Comparison of ENCODE assay signal across 1 cellular context in the genomic region with DNA sequence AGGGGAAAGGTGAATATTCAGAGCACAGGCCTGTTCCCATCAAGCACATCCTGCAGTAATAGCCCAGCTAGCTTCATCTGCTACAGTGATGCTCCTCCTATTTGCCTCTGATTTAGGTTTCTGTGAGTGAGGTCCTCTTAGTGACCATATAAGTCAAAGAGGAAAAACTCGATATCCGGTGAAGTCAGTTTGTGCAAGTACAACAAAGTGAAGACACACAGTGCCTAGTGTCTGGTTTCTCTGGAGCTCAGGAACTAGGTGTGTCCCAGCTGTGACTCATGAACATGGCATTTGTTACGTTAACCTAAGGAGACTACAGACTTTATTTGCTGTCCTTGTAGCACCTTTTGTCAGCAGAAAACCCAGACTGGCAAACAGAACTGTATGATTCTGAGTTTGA.
TF ChIP-seq lines count a peak whose summit lies in the region.

No MANE protein-coding gene starts in this region.

TF ChIP-seq in HepG2, 621 proteins besides CTCF, POLR2A, EP300 and RAD21 (continued from another document and continues in another):
- TF ChIP-seq, protein P1, sequence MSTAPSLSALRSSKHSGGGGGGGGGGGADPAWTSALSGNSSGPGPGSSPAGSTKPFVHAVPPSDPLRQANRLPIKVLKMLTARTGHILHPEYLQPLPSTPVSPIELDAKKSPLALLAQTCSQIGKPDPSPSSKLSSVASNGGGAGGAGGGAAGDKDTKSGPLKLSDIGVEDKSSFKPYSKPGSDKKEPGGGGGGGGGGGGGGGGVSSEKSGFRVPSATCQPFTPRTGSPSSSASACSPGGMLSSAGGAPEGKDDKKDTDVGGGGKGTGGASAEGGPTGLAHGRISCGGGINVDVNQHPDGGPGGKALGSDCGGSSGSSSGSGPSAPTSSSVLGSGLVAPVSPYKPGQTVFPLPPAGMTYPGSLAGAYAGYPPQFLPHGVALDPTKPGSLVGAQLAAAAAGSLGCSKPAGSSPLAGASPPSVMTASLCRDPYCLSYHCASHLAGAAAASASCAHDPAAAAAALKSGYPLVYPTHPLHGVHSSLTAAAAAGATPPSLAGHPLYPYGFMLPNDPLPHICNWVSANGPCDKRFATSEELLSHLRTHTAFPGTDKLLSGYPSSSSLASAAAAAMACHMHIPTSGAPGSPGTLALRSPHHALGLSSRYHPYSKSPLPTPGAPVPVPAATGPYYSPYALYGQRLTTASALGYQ (CRISPR knock-in tag; IDR thresholded peaks at IDR 0.05), result peak; percentile 36; the same call in 1 of the 2 replicates
- TF ChIP-seq ZFP62 (CRISPR knock-in tag; IDR thresholded peaks at IDR 0.05) (no peak), REXO4 (CRISPR knock-in tag; IDR thresholded peaks at IDR 0.05; ENCODE audit: borderline replicate concordance) (no peak), GATAD2A (CRISPR knock-in tag; IDR thresholded peaks at IDR 0.05) (peak; percentile 86), ZNF10 (CRISPR knock-in tag; IDR thresholded peaks at IDR 0.05; ENCODE audit: borderline replicate concordance, low read depth) (no peak), EHMT2 (IDR thresholded peaks at IDR 0.05; ENCODE audit: borderline replicate concordance, low read depth, low read length) (no peak), ZFP37 (CRISPR knock-in tag; IDR thresholded peaks at IDR 0.05; ENCODE audit: borderline replicate concordance) (peak; percentile 71; the same call in 1 of the 2 replicates), SP140L (CRISPR knock-in tag; IDR thresholded peaks at IDR 0.05; ENCODE audit: borderline replicate concordance) (no peak), RBM22 (optimal IDR thresholded peaks at IDR 0.05; ENCODE audit: low read length) (no peak), SRSF1 (optimal IDR thresholded peaks at IDR 0.05; ENCODE audit: low read depth, low read length) (no peak), FIP1L1 (IDR thresholded peaks at IDR 0.05; ENCODE audit: borderline replicate concordance, insufficient read depth, low read depth, low read length) (no peak), ZNF451 (CRISPR knock-in tag; IDR thresholded peaks at IDR 0.05) (no peak), ZNF30 (CRISPR knock-in tag; IDR thresholded peaks at IDR 0.05) (no peak), ZNF350 (CRISPR knock-in tag; IDR thresholded peaks at IDR 0.05; ENCODE audit: borderline replicate concordance, low read depth) (no peak), ZFYVE20 (CRISPR knock-in tag; IDR thresholded peaks at IDR 0.05; ENCODE audit: borderline replicate concordance, low read depth) (no peak), ZNF879 (CRISPR knock-in tag; IDR thresholded peaks at IDR 0.05) (no peak), NR1H2 (CRISPR knock-in tag; IDR thresholded peaks at IDR 0.05; ENCODE audit: borderline replicate concordance, low read depth) (no peak), MBNL3 (CRISPR knock-in tag; conservative IDR thresholded peaks at IDR 0.05) (no peak), CBX5 (CRISPR knock-in tag; IDR thresholded peaks at IDR 0.05; ENCODE audit: borderline replicate concordance) (no peak), ZNF790 (CRISPR knock-in tag; IDR thresholded peaks at IDR 0.05; ENCODE audit: borderline replicate concordance) (no peak), ZNF263 (CRISPR knock-in tag; IDR thresholded peaks at IDR 0.05) (no peak), ZNF891 (CRISPR knock-in tag; IDR thresholded peaks at IDR 0.05) (no peak)
- TF ChIP-seq, protein P2, sequence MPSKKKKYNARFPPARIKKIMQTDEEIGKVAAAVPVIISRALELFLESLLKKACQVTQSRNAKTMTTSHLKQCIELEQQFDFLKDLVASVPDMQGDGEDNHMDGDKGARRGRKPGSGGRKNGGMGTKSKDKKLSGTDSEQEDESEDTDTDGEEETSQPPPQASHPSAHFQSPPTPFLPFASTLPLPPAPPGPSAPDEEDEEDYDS (CRISPR knock-in tag; IDR thresholded peaks at IDR 0.05), result peak; percentile 60; the same call in 1 of the 2 replicates
- TF ChIP-seq, protein P3, sequence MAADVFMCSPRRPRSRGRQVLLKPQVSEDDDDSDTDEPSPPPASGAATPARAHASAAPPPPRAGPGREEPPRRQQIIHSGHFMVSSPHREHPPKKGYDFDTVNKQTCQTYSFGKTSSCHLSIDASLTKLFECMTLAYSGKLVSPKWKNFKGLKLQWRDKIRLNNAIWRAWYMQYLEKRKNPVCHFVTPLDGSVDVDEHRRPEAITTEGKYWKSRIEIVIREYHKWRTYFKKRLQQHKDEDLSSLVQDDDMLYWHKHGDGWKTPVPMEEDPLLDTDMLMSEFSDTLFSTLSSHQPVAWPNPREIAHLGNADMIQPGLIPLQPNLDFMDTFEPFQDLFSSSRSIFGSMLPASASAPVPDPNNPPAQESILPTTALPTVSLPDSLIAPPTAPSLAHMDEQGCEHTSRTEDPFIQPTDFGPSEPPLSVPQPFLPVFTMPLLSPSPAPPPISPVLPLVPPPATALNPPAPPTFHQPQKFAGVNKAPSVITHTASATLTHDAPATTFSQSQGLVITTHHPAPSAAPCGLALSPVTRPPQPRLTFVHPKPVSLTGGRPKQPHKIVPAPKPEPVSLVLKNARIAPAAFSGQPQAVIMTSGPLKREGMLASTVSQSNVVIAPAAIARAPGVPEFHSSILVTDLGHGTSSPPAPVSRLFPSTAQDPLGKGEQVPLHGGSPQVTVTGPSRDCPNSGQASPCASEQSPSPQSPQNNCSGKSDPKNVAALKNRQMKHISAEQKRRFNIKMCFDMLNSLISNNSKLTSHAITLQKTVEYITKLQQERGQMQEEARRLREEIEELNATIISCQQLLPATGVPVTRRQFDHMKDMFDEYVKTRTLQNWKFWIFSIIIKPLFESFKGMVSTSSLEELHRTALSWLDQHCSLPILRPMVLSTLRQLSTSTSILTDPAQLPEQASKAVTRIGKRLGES (CRISPR knock-in tag; IDR thresholded peaks at IDR 0.05; ENCODE audit: borderline replicate concordance), result no peak
- TF ChIP-seq, protein P4, sequence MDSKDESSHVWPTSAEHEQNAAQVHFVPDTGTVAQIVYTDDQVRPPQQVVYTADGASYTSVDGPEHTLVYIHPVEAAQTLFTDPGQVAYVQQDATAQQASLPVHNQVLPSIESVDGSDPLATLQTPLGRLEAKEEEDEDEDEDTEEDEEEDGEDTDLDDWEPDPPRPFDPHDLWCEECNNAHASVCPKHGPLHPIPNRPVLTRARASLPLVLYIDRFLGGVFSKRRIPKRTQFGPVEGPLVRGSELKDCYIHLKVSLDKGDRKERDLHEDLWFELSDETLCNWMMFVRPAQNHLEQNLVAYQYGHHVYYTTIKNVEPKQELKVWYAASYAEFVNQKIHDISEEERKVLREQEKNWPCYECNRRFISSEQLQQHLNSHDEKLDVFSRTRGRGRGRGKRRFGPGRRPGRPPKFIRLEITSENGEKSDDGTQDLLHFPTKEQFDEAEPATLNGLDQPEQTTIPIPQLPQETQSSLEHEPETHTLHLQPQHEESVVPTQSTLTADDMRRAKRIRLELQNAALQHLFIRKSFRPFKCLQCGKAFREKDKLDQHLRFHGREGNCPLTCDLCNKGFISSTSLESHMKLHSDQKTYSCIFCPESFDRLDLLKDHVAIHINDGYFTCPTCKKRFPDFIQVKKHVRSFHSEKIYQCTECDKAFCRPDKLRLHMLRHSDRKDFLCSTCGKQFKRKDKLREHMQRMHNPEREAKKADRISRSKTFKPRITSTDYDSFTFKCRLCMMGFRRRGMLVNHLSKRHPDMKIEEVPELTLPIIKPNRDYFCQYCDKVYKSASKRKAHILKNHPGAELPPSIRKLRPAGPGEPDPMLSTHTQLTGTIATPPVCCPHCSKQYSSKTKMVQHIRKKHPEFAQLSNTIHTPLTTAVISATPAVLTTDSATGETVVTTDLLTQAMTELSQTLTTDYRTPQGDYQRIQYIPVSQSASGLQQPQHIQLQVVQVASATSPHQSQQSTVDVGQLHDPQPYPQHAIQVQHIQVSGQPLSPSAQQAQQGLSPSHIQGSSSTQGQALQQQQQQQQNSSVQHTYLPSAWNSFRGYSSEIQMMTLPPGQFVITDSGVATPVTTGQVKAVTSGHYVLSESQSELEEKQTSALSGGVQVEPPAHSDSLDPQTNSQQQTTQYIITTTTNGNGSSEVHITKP (CRISPR knock-in tag; IDR thresholded peaks at IDR 0.05; ENCODE audit: low read depth), result peak; percentile 29; the same call in 1 of the 2 replicates
- TF ChIP-seq, protein P5, sequence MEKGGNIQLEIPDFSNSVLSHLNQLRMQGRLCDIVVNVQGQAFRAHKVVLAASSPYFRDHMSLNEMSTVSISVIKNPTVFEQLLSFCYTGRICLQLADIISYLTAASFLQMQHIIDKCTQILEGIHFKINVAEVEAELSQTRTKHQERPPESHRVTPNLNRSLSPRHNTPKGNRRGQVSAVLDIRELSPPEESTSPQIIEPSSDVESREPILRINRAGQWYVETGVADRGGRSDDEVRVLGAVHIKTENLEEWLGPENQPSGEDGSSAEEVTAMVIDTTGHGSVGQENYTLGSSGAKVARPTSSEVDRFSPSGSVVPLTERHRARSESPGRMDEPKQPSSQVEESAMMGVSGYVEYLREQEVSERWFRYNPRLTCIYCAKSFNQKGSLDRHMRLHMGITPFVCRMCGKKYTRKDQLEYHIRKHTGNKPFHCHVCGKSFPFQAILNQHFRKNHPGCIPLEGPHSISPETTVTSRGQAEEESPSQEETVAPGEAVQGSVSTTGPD (CRISPR knock-in tag; IDR thresholded peaks at IDR 0.05), result no peak
- TF ChIP-seq, protein P6, sequence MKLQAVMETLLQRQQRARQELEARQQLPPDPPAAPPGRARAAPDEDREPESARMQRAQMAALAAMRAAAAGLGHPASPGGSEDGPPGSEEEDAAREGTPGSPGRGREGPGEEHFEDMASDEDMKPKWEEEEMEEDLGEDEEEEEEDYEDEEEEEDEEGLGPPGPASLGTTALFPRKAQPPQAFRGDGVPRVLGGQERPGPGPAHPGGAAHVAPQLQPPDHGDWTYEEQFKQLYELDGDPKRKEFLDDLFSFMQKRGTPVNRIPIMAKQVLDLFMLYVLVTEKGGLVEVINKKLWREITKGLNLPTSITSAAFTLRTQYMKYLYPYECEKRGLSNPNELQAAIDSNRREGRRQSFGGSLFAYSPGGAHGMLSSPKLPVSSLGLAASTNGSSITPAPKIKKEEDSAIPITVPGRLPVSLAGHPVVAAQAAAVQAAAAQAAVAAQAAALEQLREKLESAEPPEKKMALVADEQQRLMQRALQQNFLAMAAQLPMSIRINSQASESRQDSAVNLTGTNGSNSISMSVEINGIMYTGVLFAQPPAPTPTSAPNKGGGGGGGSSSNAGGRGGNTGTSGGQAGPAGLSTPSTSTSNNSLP (IDR thresholded peaks at IDR 0.05; ENCODE audit: low read depth, low read length), result no peak
- TF ChIP-seq, protein P7, sequence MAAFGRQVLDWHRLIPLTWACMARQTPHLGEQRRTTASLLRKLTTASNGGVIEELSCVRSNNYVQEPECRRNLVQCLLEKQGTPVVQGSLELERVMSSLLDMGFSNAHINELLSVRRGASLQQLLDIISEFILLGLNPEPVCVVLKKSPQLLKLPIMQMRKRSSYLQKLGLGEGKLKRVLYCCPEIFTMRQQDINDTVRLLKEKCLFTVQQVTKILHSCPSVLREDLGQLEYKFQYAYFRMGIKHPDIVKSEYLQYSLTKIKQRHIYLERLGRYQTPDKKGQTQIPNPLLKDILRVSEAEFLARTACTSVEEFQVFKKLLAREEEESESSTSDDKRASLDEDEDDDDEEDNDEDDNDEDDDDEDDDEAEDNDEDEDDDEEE (CRISPR knock-in tag; IDR thresholded peaks at IDR 0.05), result no peak
- TF ChIP-seq, protein P8, sequence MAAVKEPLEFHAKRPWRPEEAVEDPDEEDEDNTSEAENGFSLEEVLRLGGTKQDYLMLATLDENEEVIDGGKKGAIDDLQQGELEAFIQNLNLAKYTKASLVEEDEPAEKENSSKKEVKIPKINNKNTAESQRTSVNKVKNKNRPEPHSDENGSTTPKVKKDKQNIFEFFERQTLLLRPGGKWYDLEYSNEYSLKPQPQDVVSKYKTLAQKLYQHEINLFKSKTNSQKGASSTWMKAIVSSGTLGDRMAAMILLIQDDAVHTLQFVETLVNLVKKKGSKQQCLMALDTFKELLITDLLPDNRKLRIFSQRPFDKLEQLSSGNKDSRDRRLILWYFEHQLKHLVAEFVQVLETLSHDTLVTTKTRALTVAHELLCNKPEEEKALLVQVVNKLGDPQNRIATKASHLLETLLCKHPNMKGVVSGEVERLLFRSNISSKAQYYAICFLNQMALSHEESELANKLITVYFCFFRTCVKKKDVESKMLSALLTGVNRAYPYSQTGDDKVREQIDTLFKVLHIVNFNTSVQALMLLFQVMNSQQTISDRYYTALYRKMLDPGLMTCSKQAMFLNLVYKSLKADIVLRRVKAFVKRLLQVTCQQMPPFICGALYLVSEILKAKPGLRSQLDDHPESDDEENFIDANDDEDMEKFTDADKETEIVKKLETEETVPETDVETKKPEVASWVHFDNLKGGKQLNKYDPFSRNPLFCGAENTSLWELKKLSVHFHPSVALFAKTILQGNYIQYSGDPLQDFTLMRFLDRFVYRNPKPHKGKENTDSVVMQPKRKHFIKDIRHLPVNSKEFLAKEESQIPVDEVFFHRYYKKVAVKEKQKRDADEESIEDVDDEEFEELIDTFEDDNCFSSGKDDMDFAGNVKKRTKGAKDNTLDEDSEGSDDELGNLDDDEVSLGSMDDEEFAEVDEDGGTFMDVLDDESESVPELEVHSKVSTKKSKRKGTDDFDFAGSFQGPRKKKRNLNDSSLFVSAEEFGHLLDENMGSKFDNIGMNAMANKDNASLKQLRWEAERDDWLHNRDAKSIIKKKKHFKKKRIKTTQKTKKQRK (IDR thresholded peaks at IDR 0.05; ENCODE audit: low read length), result no peak
- TF ChIP-seq, protein P9, sequence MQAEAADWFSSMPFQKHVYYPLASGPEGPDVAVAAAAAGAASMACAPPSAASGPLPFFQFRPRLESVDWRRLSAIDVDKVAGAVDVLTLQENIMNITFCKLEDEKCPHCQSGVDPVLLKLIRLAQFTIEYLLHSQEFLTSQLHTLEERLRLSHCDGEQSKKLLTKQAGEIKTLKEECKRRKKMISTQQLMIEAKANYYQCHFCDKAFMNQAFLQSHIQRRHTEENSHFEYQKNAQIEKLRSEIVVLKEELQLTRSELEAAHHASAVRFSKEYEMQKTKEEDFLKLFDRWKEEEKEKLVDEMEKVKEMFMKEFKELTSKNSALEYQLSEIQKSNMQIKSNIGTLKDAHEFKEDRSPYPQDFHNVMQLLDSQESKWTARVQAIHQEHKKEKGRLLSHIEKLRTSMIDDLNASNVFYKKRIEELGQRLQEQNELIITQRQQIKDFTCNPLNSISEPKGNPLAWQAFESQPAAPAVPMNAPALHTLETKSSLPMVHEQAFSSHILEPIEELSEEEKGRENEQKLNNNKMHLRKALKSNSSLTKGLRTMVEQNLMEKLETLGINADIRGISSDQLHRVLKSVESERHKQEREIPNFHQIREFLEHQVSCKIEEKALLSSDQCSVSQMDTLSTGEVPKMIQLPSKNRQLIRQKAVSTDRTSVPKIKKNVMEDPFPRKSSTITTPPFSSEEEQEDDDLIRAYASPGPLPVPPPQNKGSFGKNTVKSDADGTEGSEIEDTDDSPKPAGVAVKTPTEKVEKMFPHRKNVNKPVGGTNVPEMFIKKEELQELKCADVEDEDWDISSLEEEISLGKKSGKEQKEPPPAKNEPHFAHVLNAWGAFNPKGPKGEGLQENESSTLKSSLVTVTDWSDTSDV (CRISPR knock-in tag; IDR thresholded peaks at IDR 0.05), result no peak
- TF ChIP-seq, protein P10, sequence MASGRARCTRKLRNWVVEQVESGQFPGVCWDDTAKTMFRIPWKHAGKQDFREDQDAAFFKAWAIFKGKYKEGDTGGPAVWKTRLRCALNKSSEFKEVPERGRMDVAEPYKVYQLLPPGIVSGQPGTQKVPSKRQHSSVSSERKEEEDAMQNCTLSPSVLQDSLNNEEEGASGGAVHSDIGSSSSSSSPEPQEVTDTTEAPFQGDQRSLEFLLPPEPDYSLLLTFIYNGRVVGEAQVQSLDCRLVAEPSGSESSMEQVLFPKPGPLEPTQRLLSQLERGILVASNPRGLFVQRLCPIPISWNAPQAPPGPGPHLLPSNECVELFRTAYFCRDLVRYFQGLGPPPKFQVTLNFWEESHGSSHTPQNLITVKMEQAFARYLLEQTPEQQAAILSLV (CRISPR knock-in tag; IDR thresholded peaks at IDR 0.05; ENCODE audit: borderline replicate concordance), result no peak
- TF ChIP-seq, protein P11, sequence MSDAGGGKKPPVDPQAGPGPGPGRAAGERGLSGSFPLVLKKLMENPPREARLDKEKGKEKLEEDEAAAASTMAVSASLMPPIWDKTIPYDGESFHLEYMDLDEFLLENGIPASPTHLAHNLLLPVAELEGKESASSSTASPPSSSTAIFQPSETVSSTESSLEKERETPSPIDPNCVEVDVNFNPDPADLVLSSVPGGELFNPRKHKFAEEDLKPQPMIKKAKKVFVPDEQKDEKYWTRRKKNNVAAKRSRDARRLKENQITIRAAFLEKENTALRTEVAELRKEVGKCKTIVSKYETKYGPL (CRISPR knock-in tag; IDR thresholded peaks at IDR 0.05), result 0 out of 2 replicates have a peak, but pooled peaks have one; percentile 22
